1 cellular context compared by ENCODE assay signal in genomic region chr13:113153810-113154748, GRCh38.
A peak's percentile ranks its signal among the peaks of the same experiment; 100 is the strongest.
TF ChIP-seq lines count a peak whose summit lies in the region.

No MANE protein-coding gene starts in this region.

TF ChIP-seq in IMR-90, 13 proteins besides CTCF, POLR2A, EP300 and RAD21:
- TF ChIP-seq MAZ (IDR thresholded peaks at IDR 0.05; ENCODE audit: borderline replicate concordance, low read depth, low read length) (peak; percentile 45; the same call in 1 of the 2 replicates), USF2 (IDR thresholded peaks at IDR 0.05; ENCODE audit: low read depth, low read length) (peak; percentile 91), MXI1 (IDR thresholded peaks at IDR 0.05; ENCODE audit: borderline replicate concordance, low read depth, low read length) (peak; percentile 41; the same call in 1 of the 2 replicates), RCOR1 (IDR thresholded peaks at IDR 0.05; ENCODE audit: insufficient replicate concordance, low read length) (no peak), BHLHE40 (IDR thresholded peaks at IDR 0.05; ENCODE audit: low read depth, low read length) (peak; percentile 84)
